Comparison of ENCODE assay signal across 18 cellular contexts in genomic region chrX:10519761-10520160, GRCh38.
"Had no signal": no experiment of that assay in that cellular context is flagged by ENCODE, and none has a peak within 500 bp of the region (broad histone marks: within the 10 kb centered on the region; RNA-seq: fewer than 3 reads in every experiment).

No MANE protein-coding gene starts in this region.

- H3K9ac ChIP-seq: neural progenitor cell had no signal

- H3K27me3 ChIP-seq: cardiac muscle cell, esophagus muscularis mucosa, gastrocnemius medialis, heart left ventricle, neural progenitor cell, spleen, upper lobe of right lung had no signal

- H3K4me3 ChIP-seq: cardiac muscle cell, esophagus muscularis mucosa, gastrocnemius medialis, heart left ventricle, lower lobe of right lung, neural progenitor cell, psoas muscle, spleen, upper lobe of right lung had no signal

- ATAC-seq: activated naive CD8-positive, alpha-beta T cell treated with anti-CD3 and anti-CD28 coated beads, Interleukin-2, amount 50 U/mL, for 24 hours; gastrocnemius medialis; heart left ventricle; left cardiac atrium; psoas muscle; stimulated activated naive CD8-positive, alpha-beta T cell treated with anti-CD3 and anti-CD28 coated beads, Interleukin-15, amount 100 ng/mL, for 72 hours; upper lobe of right lung had no signal

- H3K36me3 ChIP-seq: gastrocnemius medialis, lower lobe of right lung, neural progenitor cell, spleen, upper lobe of right lung had no signal

- H3K9me3 ChIP-seq: esophagus muscularis mucosa, gastrocnemius medialis, heart left ventricle, lower lobe of right lung, psoas muscle, spleen, upper lobe of right lung had no signal

- DNase-seq: activated CD4-positive, alpha-beta T cell treated with anti-CD3 and anti-CD28 coated beads for 1 hour; activated CD4-positive, alpha-beta T cell treated with anti-CD3 and anti-CD28 coated beads, Interleukin-2, amount 50 U/mL, for 4 hours; activated naive CD4-positive, alpha-beta T cell treated with anti-CD3 and anti-CD28 coated beads for 36 hours; activated naive CD8-positive, alpha-beta T cell treated with anti-CD3 and anti-CD28 coated beads, Interleukin-2, amount 50 U/mL, for 24 hours; activated T-cell treated with anti-CD3 and anti-CD28 coated beads for 4 hours; gastrocnemius medialis; heart left ventricle; left cardiac atrium; lower lobe of right lung; psoas muscle; spleen; stimulated activated CD4-positive, alpha-beta T cell treated with anti-CD3 and anti-CD28 coated beads, Interleukin-1b, Interleukin-23, amount 100 ng/mL, for 48 hours; stimulated activated naive CD8-positive, alpha-beta T cell treated with anti-CD3 and anti-CD28 coated beads, Interleukin-15, amount 100 ng/mL, for 72 hours; T1000; upper lobe of right lung had no signal

- H3K4me1 ChIP-seq: gastrocnemius medialis, lower lobe of right lung, neural progenitor cell, psoas muscle, spleen had no signal

- H3K27ac ChIP-seq: cardiac muscle cell, esophagus muscularis mucosa, gastrocnemius medialis, lower lobe of right lung, neural progenitor cell, psoas muscle, spleen, upper lobe of right lung had no signal
